Comparison of ENCODE assay signal across 8 cellular contexts in the genomic region with DNA sequence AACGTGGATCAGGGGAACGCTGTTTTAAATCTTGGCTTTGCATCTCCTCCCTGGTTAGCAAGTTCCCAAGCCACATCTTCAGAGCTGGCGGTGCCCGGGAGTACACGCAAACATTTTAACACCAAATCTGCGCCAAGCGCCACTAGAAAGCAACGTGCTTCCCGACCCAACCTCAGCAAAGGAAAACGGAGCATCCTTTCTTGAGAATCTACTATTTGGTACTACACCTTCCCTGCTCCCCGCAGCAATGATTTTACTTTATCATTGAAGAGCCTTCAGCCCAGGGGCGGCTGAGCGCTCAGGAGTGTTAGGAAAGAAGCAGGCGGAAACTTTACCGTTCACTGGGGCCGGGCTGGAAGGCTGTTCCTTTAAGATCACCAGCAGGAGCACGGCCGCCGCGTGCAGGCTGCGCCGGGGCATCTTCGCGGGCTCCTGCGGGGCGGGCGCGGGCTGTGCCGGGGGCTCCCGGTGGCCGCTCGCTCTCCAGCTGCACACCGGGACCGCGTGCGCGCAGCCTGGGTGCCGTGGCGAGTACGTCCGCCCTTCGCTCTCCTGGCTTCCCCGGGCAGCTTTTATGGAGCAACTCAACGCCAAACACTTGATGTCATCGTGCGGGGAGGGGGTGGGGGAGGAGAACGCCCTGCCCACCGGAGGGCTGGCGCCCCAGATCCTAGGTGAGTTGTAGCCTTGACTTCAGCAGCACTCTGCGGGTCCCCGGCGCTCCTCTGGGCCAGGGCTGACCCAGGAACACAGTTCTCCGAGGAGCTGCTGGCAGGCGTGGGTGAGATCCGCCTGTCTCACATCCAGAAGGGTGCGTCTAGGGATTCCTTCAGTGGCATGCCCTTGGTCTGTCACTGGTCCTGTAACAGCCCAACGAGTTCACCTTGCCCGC. TPM values are rescaled to one million over a fixed set of nuclear protein-coding genes. Genes with fewer than 3 reads are reported as not detected.
DNase-seq lines count a peak whose midpoint lies in the region; ATAC-seq and TF ChIP-seq lines count a peak whose summit lies in the region.

A gene (minus strand): TSS at position 546 of the 892 bp plus-strand sequence. CDS start 126 bp downstream, at position 420.

- peaks cover 0 to 12% (median 0%) of the 10 kb centered on the region in 7 donors for H3K9me3 Mint-ChIP-seq in CD14-positive monocyte

- H3K27me3 ChIP-seq in ascending aorta (no peaks in the 10 kb centered on the region), hepatocyte (peaks cover 8% of the 10 kb centered on the region)

- H2AFZ ChIP-seq in hepatocyte, result peak within 1 kb of the TSS; percentile 76

- intact Hi-C loops in CD14-positive monocyte (cut with micrococcal nuclease), result no loop called here
- intact Hi-C loops in ascending aorta (cut with DNase I), result no loop called here
- intact Hi-C loops in sciatic nerve (cut with DNase I), result no loop called here

- ATAC-seq in sciatic nerve (peak; percentile 65), GM19467 (IDR thresholded peaks at IDR 0.05; ENCODE audit: unreplicated experiment) (no peak), GM21526 (IDR thresholded peaks at IDR 0.05; ENCODE audit: low FRiP score, unreplicated experiment) (no peak)

- no peaks in the 10 kb centered on the region for H3K79me2 ChIP-seq in hepatocyte

- H3K27me3 Mint-ChIP-seq in CD14-positive monocyte (ENCODE audit: low read depth in 3 of 3), result peaks cover 37 to 56% (median 53%) of the 10 kb centered on the region in 3 donors

- H3K4me3 ChIP-seq in ascending aorta (peak within 1 kb of the TSS; percentile 61 to 66), hepatocyte (peak within 1 kb of the TSS; percentile 40)

- no peak within 1 kb of the TSS for H3K27ac Mint-ChIP-seq in CD14-positive monocyte

- no peak within 1 kb of the TSS for H3K27ac ChIP-seq in ascending aorta
- H3K27ac ChIP-seq in hepatocyte, result peak within 1 kb of the TSS; percentile 37

- DNase-seq in CD14-positive monocyte (ENCODE audit: low spot score), result no peak
- peak; percentile 13 for DNase-seq in LHCN-M2 (ENCODE audit: low read depth)
- DNase-seq in ascending aorta (ENCODE audit: low spot score in 2 of 2), result no peak
- DNase-seq in hepatocyte (ENCODE audit: low spot score), result peak; percentile 68
- DNase-seq in sciatic nerve (ENCODE audit: low spot score), result no peak
- no peak for DNase-seq in NCI-H2029 (lab: John Stamatoyannopoulos, UW)

- no peak for TF ChIP-seq CTCF in CD14-positive monocyte (IDR thresholded peaks at IDR 0.05)
- no peak for TF ChIP-seq CTCF in ascending aorta (IDR thresholded peaks at IDR 0.05)
- no peak for TF ChIP-seq CTCF in hepatocyte (IDR thresholded peaks at IDR 0.05; ENCODE audit: poor library complexity)

- H3K9me2 ChIP-seq in hepatocyte (replicated peaks; ENCODE audit: insufficient read depth), result no peaks in the 10 kb centered on the region

- H3K4me1 Mint-ChIP-seq in CD14-positive monocyte, result peaks cover 27% of the 10 kb centered on the region

- H3K36me3 ChIP-seq in ascending aorta (no peaks in the 10 kb centered on the region), hepatocyte (replicated peaks; ENCODE audit: insufficient read depth, low read depth) (no peaks in the 10 kb centered on the region)

- no peaks in the 10 kb centered on the region for H4K20me1 ChIP-seq in hepatocyte (ENCODE audit: insufficient read depth, poor library complexity, severe bottlenecking)

- peak within 1 kb of the TSS; percentile 76 to 92 for H3K4me3 Mint-ChIP-seq in CD14-positive monocyte

- H3K4me1 ChIP-seq in ascending aorta (peaks cover 0 to 8% of the 10 kb centered on the region in 2 donors), hepatocyte (ENCODE audit: insufficient read depth) (peaks cover 14% of the 10 kb centered on the region)

- H3K9me3 ChIP-seq in ascending aorta (no peaks in the 10 kb centered on the region), hepatocyte (ENCODE audit: low read depth) (no peaks in the 10 kb centered on the region)

- peak within 1 kb of the TSS; percentile 87 for H3K4me2 ChIP-seq in hepatocyte

- H3K36me3 Mint-ChIP-seq in CD14-positive monocyte, result no peaks in the 10 kb centered on the region

- WGBS in hepatocyte (ENCODE audit: low lambda C conversion rate, missing lambda C conversion rate), result 6% methylated on average over 51 of the region's 58 CpGs

RNA-seq across cellular contexts. Expression of the gene that starts here (rescaled TPM):
- polyA plus RNA-seq in CD14-positive monocyte, result not detected
- total RNA-seq in LHCN-M2 (2014; rRNA removed), result 4.9 and 5.2 TPM in 2 replicates
- 0.84 TPM for polyA plus RNA-seq in LHCN-M2 (2012)
- total RNA-seq in ascending aorta, result 10.7 TPM
- 9.5 and 13.8 TPM in 2 replicates for total RNA-seq in hepatocyte
- 16.6 and 23.5 TPM in 2 replicates for polyA plus RNA-seq in hepatocyte
- 4.0 TPM for total RNA-seq in sciatic nerve

Comparison
In these comparisons a context has a peak if more than half of its experiments do, and no peak if none do; other contexts are left out.
1. RNA of the gene that starts here (polyA plus RNA-seq): 16.6 to 23.5 TPM in hepatocyte; not detected in CD14-positive monocyte; every median in the first group is over 10 times any median in the second.
2. DNase-seq: peak in LHCN-M2 (single experiment) and hepatocyte (single experiment); none in CD14-positive monocyte (single experiment), ascending aorta (0 of 2), sciatic nerve (single experiment) and NCI-H2029 (single experiment).